In the genomic region with DNA sequence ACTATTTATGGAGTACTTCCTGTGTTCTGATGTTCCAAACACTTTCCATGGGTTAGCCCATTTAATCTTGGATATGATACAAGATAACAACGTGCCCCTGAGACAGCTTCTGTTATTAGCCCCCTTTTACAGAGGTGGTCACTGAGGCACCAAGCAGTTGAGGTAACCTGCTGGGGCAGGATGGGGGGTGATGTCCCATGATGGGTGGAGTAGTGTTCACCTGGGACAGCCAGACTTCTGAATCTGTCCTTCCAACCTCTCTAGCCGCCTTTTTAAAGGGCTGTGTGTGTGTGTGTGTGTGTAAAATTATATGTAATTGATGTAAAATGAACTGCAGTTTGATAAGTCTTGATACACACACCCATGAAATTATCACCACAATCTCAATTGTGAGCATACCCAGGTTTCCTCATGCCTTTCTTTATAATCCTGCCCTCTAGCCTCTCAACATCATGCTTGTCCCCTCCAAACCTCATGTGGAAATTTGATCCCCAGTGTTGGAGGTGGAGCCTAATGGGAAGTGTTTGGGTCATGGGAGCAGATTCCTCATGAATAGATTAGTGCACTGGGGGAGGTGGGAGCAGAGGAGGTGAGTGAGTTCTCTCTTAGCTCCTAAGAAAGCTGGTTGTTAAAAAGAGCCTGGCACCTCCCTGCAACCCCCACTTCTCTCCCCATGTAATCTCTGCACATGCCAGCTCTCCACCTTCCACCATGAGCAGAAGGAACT, we compare ENCODE assay signal across 12 cellular contexts. TPM values are rescaled to one million over a fixed set of nuclear protein-coding genes. Genes with fewer than 3 reads are reported as not detected.
DNase-seq lines count a peak whose midpoint lies in the region; ATAC-seq and TF ChIP-seq lines count a peak whose summit lies in the region.
"Had no signal": no experiment of that assay in that cellular context is flagged by ENCODE, and none has a peak within 500 bp of the region (broad histone marks: within the 10 kb centered on the region; RNA-seq: fewer than 3 reads in every experiment).

No MANE protein-coding gene starts in this region.

- H3K4me1 Mint-ChIP-seq in stimulated activated naive CD8-positive, alpha-beta T cell treated with anti-CD3 and anti-CD28 coated beads, Interleukin-15, amount 100 ng/mL, for 72 hours = no peaks in the 10 kb centered on the region

- WGBS in aorta, 2 donors = 69 to 72% methylated on average over 2 of the region's 2 CpGs

- no peak overlapping the region for H3K4me3 ChIP-seq in SJCRH30
- no peak overlapping the region for H3K4me3 ChIP-seq in foreskin fibroblast (ENCODE audit: low read depth in 1 of 2, low read length in 2 of 2)
- no peak overlapping the region for H3K4me3 ChIP-seq in aorta (ENCODE audit: low read length in 2 of 2)
- H3K4me3 ChIP-seq in dorsolateral prefrontal cortex = no peak overlapping the region
- H3K4me3 ChIP-seq: PC-9 had no signal

- peaks cover 11% of the 10 kb centered on the region; the same call in 1 of the 2 replicates for H3K36me3 ChIP-seq in SJCRH30
- H3K36me3 ChIP-seq in aorta (ENCODE audit: control insufficient read depth in 1 of 2, insufficient read depth in 2 of 2, low read length in 1 of 2) = peaks cover 0 to 2% of the 10 kb centered on the region in 2 donors

- no peaks in the 10 kb centered on the region for H3K27me3 ChIP-seq in SJCRH30
- no peaks in the 10 kb centered on the region for H3K27me3 ChIP-seq in aorta (ENCODE audit: control insufficient read depth in 1 of 2, insufficient read depth in 2 of 2, low read length in 1 of 2)
- no peaks in the 10 kb centered on the region for H3K27me3 ChIP-seq in dorsolateral prefrontal cortex

- peaks cover 8% of the 10 kb centered on the region for H3K4me1 ChIP-seq in SJCRH30
- H3K4me1 ChIP-seq in aorta (ENCODE audit: control insufficient read depth in 1 of 2, insufficient read depth in 2 of 2, low read length in 2 of 2) = no peaks in the 10 kb centered on the region

- TF ChIP-seq CTCF in foreskin fibroblast (IDR thresholded peaks at IDR 0.05; ENCODE audit: low read depth, low read length) = no peak
- TF ChIP-seq CTCF in dorsolateral prefrontal cortex (IDR thresholded peaks at IDR 0.05 in 54 of 56, conservative IDR thresholded peaks at IDR 0.05 in 2 of 56; ENCODE audit: low read depth in 1 of 56, partially characterized antibody in 56 of 56) = no peak

- no peak for DNase-seq in stimulated activated naive CD8-positive, alpha-beta T cell treated with anti-CD3 and anti-CD28 coated beads, Interleukin-15, amount 100 ng/mL, for 72 hours
- DNase-seq in stimulated activated naive CD8-positive, alpha-beta T cell treated with anti-CD3 and anti-CD28 coated beads, Interleukin-15, Interleukin-2, amounts not matched to agents 100 U/mL and 50 U/mL, for 24 hours = no peak
- peak; percentile 33 to 70 for DNase-seq in SJCRH30
- DNase-seq in foreskin fibroblast = peak; percentile 46 to 67
- peak; percentile 9 to 14 for DNase-seq in aorta
- no peak for DNase-seq in dorsolateral prefrontal cortex
- no peak for DNase-seq in activated CD4-positive, alpha-beta T cell treated with anti-CD3 and anti-CD28 coated beads for 48 hours
- DNase-seq: mammary epithelial cell had no signal

- H3K27me3 Mint-ChIP-seq in stimulated activated naive CD8-positive, alpha-beta T cell treated with anti-CD3 and anti-CD28 coated beads, Interleukin-15, amount 100 ng/mL, for 72 hours = no peaks in the 10 kb centered on the region

- H3K9me3 ChIP-seq in SJCRH30 (replicated peaks) (no peaks in the 10 kb centered on the region), aorta (ENCODE audit: control insufficient read depth, low read length) (no peaks in the 10 kb centered on the region)

- no peak overlapping the region for H3K4me3 Mint-ChIP-seq in stimulated activated naive CD8-positive, alpha-beta T cell treated with anti-CD3 and anti-CD28 coated beads, Interleukin-15, amount 100 ng/mL, for 72 hours

- peak overlapping the region; percentile 34 to 48 for H3K27ac Mint-ChIP-seq in stimulated activated naive CD8-positive, alpha-beta T cell treated with anti-CD3 and anti-CD28 coated beads, Interleukin-15, amount 100 ng/mL, for 72 hours

- intact Hi-C loops in aorta (cut with DNase I) (no loop called here), dorsolateral prefrontal cortex (cut with DNase I) (no loop called here)

- H3K27ac ChIP-seq in SJCRH30 (no peak overlapping the region), aorta (ENCODE audit: low read depth in 1 of 2, low read length in 2 of 2) (no peak overlapping the region), dorsolateral prefrontal cortex (no peak overlapping the region)
- H3K27ac ChIP-seq: C4-2B, PC-9, VCaP had no signal

- ATAC-seq in stimulated activated naive CD8-positive, alpha-beta T cell treated with anti-CD3 and anti-CD28 coated beads, Interleukin-15, amount 100 ng/mL, for 72 hours = no peak
- ATAC-seq in stimulated activated naive CD8-positive, alpha-beta T cell treated with anti-CD3 and anti-CD28 coated beads, Interleukin-15, Interleukin-2, amounts not matched to agents 100 U/mL and 50 U/mL, for 24 hours = no peak
- no peak for ATAC-seq in aorta (ENCODE audit: low FRiP score)
- ATAC-seq in GM21576 (IDR thresholded peaks at IDR 0.05; ENCODE audit: unreplicated experiment) = no peak

- no peaks in the 10 kb centered on the region for H3K9me3 Mint-ChIP-seq in stimulated activated naive CD8-positive, alpha-beta T cell treated with anti-CD3 and anti-CD28 coated beads, Interleukin-15, amount 100 ng/mL, for 72 hours

RNA-seq across cellular contexts. Expression of gene PLAGL2, which starts 39.2 kb away (rescaled TPM):
- total RNA-seq in SJCRH30 (2014; rRNA removed; shearing (Covaris generic)) = 19.7 and 21.5 TPM in 2 replicates
- total RNA-seq in aorta (1 to 10 TPM; 8.2 to 9.8 TPM), dorsolateral prefrontal cortex (10 to 100 TPM in 59 of 120 experiments, 1 to 10 TPM in 61; 6.0 to 16.0 (median 10.0) TPM)
- 1 to 10 TPM; 1.8 to 2.3 TPM for polyA plus RNA-seq in aorta

RNA-seq across cellular contexts. Expression of gene POFUT1, which starts 39.3 kb away (rescaled TPM):
- total RNA-seq in SJCRH30 (2014; rRNA removed; shearing (Covaris generic)) = 63.0 and 66.6 TPM in 2 replicates
- total RNA-seq in aorta = 10 to 100 TPM; 29.8 to 35.2 TPM
- polyA plus RNA-seq in aorta = 10 to 100 TPM; 10.6 to 16.5 TPM
- total RNA-seq in dorsolateral prefrontal cortex = 10 to 100 TPM; 10.1 to 21.0 (median 14.4) TPM

RNA-seq across cellular contexts. Expression of gene TM9SF4, which starts 58.8 kb away (rescaled TPM):
- 40.0 and 42.6 TPM in 2 replicates for total RNA-seq in SJCRH30 (2014; rRNA removed; shearing (Covaris generic))
- 10 to 100 TPM; 35.8 to 49.0 TPM for total RNA-seq in aorta
- polyA plus RNA-seq in aorta = 10 to 100 TPM in 1 of 2 donors, 1 to 10 TPM in 1; 8.1 to 19.7 TPM
- 10 to 100 TPM; 45.6 to 73.7 (median 60.7) TPM for total RNA-seq in dorsolateral prefrontal cortex

Comparison
In these comparisons a context has a peak if more than half of its experiments do, and no peak if none do; other contexts are left out.
1. DNase-seq: peak in SJCRH30 (2 of 2), foreskin fibroblast (2 of 2) and aorta (2 of 2); none in stimulated activated naive CD8-positive, alpha-beta T cell treated with anti-CD3 and anti-CD28 coated beads, Interleukin-15, amount 100 ng/mL, for 72 hours (0 of 2), stimulated activated naive CD8-positive, alpha-beta T cell treated with anti-CD3 and anti-CD28 coated beads, Interleukin-15, Interleukin-2, amounts not matched to agents 100 U/mL and 50 U/mL, for 24 hours (single experiment), dorsolateral prefrontal cortex (0 of 10) and activated CD4-positive, alpha-beta T cell treated with anti-CD3 and anti-CD28 coated beads for 48 hours (single experiment).